In the genomic region with DNA sequence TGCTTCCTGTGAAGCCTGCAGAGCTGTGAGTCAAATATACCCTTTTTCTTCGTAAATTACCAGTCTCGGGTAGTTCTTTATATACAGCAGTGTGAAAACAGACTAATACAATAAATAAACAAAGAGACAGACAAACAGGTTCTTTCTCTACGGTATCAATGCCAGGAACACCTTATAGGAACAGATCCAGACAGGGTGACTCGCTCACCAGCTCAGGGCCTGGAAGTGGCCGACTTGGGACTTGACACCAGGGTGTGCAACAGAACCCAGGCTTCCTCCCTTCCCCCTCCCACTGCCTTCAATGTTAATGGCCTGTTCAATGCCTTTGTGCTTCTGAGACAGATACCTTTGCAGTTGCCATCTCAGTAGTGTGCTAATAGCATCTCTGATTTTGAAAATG, we compare ENCODE assay signal across 22 cellular contexts.
A peak's percentile ranks its signal among the peaks of the same experiment; 100 is the strongest.
DNase-seq lines count a peak whose midpoint lies in the region; ATAC-seq and TF ChIP-seq lines count a peak whose summit lies in the region.
"Had no signal": no experiment of that assay in that cellular context is flagged by ENCODE, and none has a peak within 500 bp of the region (broad histone marks: within the 10 kb centered on the region; RNA-seq: fewer than 3 reads in every experiment).

No MANE protein-coding gene starts in this region.

- DNase-seq in DMS53 treated with DMSO at 0.1 percent for 48 hours (lab: John Stamatoyannopoulos, UW; ENCODE audit: unreplicated experiment) = peak; percentile 13
- peak; percentile 68 for DNase-seq in PC-3
- peak; percentile 64 for DNase-seq in epithelial cell of esophagus (ENCODE audit: low read depth)
- peak; percentile 7 for DNase-seq in renal cortical epithelial cell (ENCODE audit: low read depth)
- no peak for DNase-seq in medulla oblongata (ENCODE audit: extremely low spot score)
- DNase-seq in ACHN = no peak
- DNase-seq: CD4-positive, alpha-beta T cell; DMS79; EL; GDM1; NCI-H1092 treated with DMSO at 0.1 percent for 48 hours; NCI-H1436; NCI-H187 treated with DMSO at 0.1 percent for 48 hours; NCI-H524; NCI-H774; NK-92 treated with Interleukin-12 subunit alpha and Interleukin-12 subunit beta, amount 100 ng/mL, for 24 hours; PC-9; SHP77; T-cell had no signal

- no peaks in the 10 kb centered on the region for H3F3A ChIP-seq in PC-3 (ENCODE audit: low read length, unreplicated experiment)

- H3K27me3 ChIP-seq in PC-3 (ENCODE audit: low read length) = no peaks in the 10 kb centered on the region

- no peaks in the 10 kb centered on the region for H4K20me1 ChIP-seq in PC-3 (ENCODE audit: low read length)

- H2AFZ ChIP-seq in PC-3 (ENCODE audit: low read length) = no peak overlapping the region
- H2AFZ ChIP-seq: PC-9 had no signal

- no peaks in the 10 kb centered on the region for H3K9me3 ChIP-seq in PC-3 (ENCODE audit: low read length)

- no peaks in the 10 kb centered on the region for H3K36me3 ChIP-seq in PC-3 (ENCODE audit: low read depth, low read length)

- in situ Hi-C loops in ACHN (cut with HindIII; ENCODE audit: low pct_ligation_motif_present, low pct_unique_long_range_greater_than_20kb, low sequenced_read_pairs) = no loop called here

- no peaks in the 10 kb centered on the region for H3K9me2 ChIP-seq in PC-3 (replicated peaks; ENCODE audit: low read length)

- TF ChIP-seq CTCF in PC-3 (conservative IDR thresholded peaks at IDR 0.05; ENCODE audit: low read depth, low read length) (no peak), epithelial cell of esophagus (IDR thresholded peaks at IDR 0.05; ENCODE audit: insufficient read depth, low read depth, low read length, missing control alignments) (no peak)

- peaks cover 32% of the 10 kb centered on the region for H3K4me1 ChIP-seq in PC-3 (ENCODE audit: insufficient read depth, low read length)

- ATAC-seq in PC-3 (peak; percentile 88), GM19035 (IDR thresholded peaks at IDR 0.05; ENCODE audit: unreplicated experiment) (no peak)
- ATAC-seq: GM12878, T-cell had no signal

- POLR2A ChIA-PET in PC-3 (lab: Charles Lee; ENCODE audit: unreplicated experiment) = no interaction called here

- H3K4me2 ChIP-seq in PC-3 (ENCODE audit: low read length) = no peak overlapping the region
- H3K4me2 ChIP-seq: KMS-11, PC-9 had no signal

- H3K27ac ChIP-seq in PC-3 (ENCODE audit: low read length) = peak overlapping the region; percentile 38
- H3K27ac ChIP-seq: KMS-11, PC-9 had no signal

- no peak overlapping the region for H3K9ac ChIP-seq in PC-3 (ENCODE audit: low read length)
- H3K9ac ChIP-seq: KMS-11 had no signal

- no TSS peak for BruUV-seq in PC-3 (replicated peaks; lab: Mats Ljungman, UMichigan)

- intact Hi-C loops in PC-3 (cut with micrococcal nuclease) = no loop called here

- H3K4me3 ChIP-seq in PC-3 (ENCODE audit: low read length) = no peak overlapping the region
- no peak overlapping the region for H3K4me3 ChIP-seq in epithelial cell of esophagus (ENCODE audit: low read length)
- H3K4me3 ChIP-seq: GM12878, PC-9 had no signal

- H3K79me2 ChIP-seq in PC-3 (ENCODE audit: low read length) = no peaks in the 10 kb centered on the region

- CTCF ChIA-PET in PC-3 (lab: Charles Lee) = interaction anchor here (0.5 kb wide), 1 partner anchor 553 kb away, joined by 3 read pairs; no protein-coding TSS in a partner anchor

Comparison
In these comparisons a context has a peak if more than half of its experiments do, and no peak if none do; other contexts are left out.
1. DNase-seq: peak in DMS53 treated with DMSO at 0.1 percent for 48 hours (single experiment), PC-3 (single experiment), epithelial cell of esophagus (single experiment) and renal cortical epithelial cell (single experiment); none in medulla oblongata (single experiment) and ACHN (single experiment).